In genomic region chr16:70612931-70613330, GRCh38 we compare ENCODE assay signal across 25 cellular contexts. TPM values are rescaled to one million over a fixed set of nuclear protein-coding genes. Genes with fewer than 3 reads are reported as not detected.
"Had no signal": no experiment of that assay in that cellular context is flagged by ENCODE, and none has a peak within 500 bp of the region (broad histone marks: within the 10 kb centered on the region; RNA-seq: fewer than 3 reads in every experiment).

No MANE protein-coding gene starts in this region.

- FAIRE-seq: keratinocyte had no signal

- H3K9me3 Mint-ChIP-seq: activated CD4-positive, alpha-beta memory T cell treated with anti-CD3 and anti-CD28 coated beads for 36 hours; activated naive CD8-positive, alpha-beta T cell treated with anti-CD3 and anti-CD28 coated beads, Interleukin-2, amount 50 U/mL, for 24 hours; activated T-cell treated with anti-CD3 and anti-CD28 coated beads, Interleukin-2, amount 50 U/mL, for 72 hours; dendritic cell treated with granulocyte-macrophage colony-stimulating factor and Interleukin-4, amounts not matched to agents 40 ng/mL and 50 ng/mL, for 4 days; memory B cell; natural killer cell treated with Interleukin-12 subunit alpha and Interleukin-12 subunit beta and Interleukin-15 and Interleukin-18, amount 100 ng/mL, for 72 hours had no signal

- H3K36me3 ChIP-seq: cardiac muscle cell, ovary, upper lobe of right lung had no signal

- H3K27ac ChIP-seq: body of pancreas, cardiac muscle cell, foreskin keratinocyte, ovary, upper lobe of right lung had no signal

- H3K4me1 ChIP-seq: foreskin keratinocyte, upper lobe of right lung had no signal

- DNase-seq: activated CD4-positive, alpha-beta memory T cell treated with anti-CD3 and anti-CD28 coated beads for 36 hours; activated CD4-positive, alpha-beta T cell treated with anti-CD3 and anti-CD28 coated beads for 48 hours; activated CD4-positive, CD25-positive, alpha-beta regulatory T cell; activated effector memory CD4-positive, alpha-beta T cell treated with Interleukin-2 at 50 U/mL for 16 hours; activated naive CD4-positive, alpha-beta T cell treated with anti-CD3 and anti-CD28 coated beads, Interleukin-2, amount 50 U/mL, for 16 hours; activated naive CD8-positive, alpha-beta T cell treated with anti-CD3 and anti-CD28 coated beads, Interleukin-2, amount 50 U/mL, for 24 hours; activated T-cell treated with anti-CD3 and anti-CD28 coated beads, Interleukin-2, amount 50 U/mL, for 72 hours; anterior cingulate cortex; body of pancreas; effector CD4-positive, alpha-beta T cell; erythroblast; foreskin keratinocyte; left colon; ovary; right cardiac atrium; stimulated activated CD4-positive, alpha-beta T cell treated with anti-CD3 and anti-CD28 coated beads, Interleukin-12 subunit alpha, Interleukin-12 subunit beta, amount 100 ng/mL, for 4 hours; stimulated activated CD4-positive, alpha-beta T cell treated with anti-CD3 and anti-CD28 coated beads, Interleukin-4, amount 100 ng/mL, for 4 hours; stimulated activated naive CD8-positive, alpha-beta T cell treated with anti-CD3 and anti-CD28 coated beads, Interleukin-15, Interleukin-2, amounts not matched to agents 100 U/mL and 50 U/mL, for 24 hours; T-helper 9 cell; upper lobe of right lung had no signal

- H3K9me3 ChIP-seq: body of pancreas, ovary, upper lobe of right lung had no signal

- H3K4me1 Mint-ChIP-seq: activated naive CD8-positive, alpha-beta T cell treated with anti-CD3 and anti-CD28 coated beads, Interleukin-2, amount 50 U/mL, for 24 hours; memory B cell had no signal

- H3K27ac Mint-ChIP-seq: activated CD4-positive, alpha-beta memory T cell treated with anti-CD3 and anti-CD28 coated beads for 36 hours; activated naive CD8-positive, alpha-beta T cell treated with anti-CD3 and anti-CD28 coated beads, Interleukin-2, amount 50 U/mL, for 24 hours; activated T-cell treated with anti-CD3 and anti-CD28 coated beads, Interleukin-2, amount 50 U/mL, for 72 hours; dendritic cell treated with granulocyte-macrophage colony-stimulating factor and Interleukin-4, amounts not matched to agents 40 ng/mL and 50 ng/mL, for 4 days; memory B cell; natural killer cell treated with Interleukin-12 subunit alpha and Interleukin-12 subunit beta and Interleukin-15 and Interleukin-18, amount 100 ng/mL, for 72 hours had no signal

- H3K4me3 Mint-ChIP-seq: activated CD4-positive, alpha-beta memory T cell treated with anti-CD3 and anti-CD28 coated beads for 36 hours; activated naive CD8-positive, alpha-beta T cell treated with anti-CD3 and anti-CD28 coated beads, Interleukin-2, amount 50 U/mL, for 24 hours; activated T-cell treated with anti-CD3 and anti-CD28 coated beads, Interleukin-2, amount 50 U/mL, for 72 hours; dendritic cell treated with granulocyte-macrophage colony-stimulating factor and Interleukin-4, amounts not matched to agents 40 ng/mL and 50 ng/mL, for 4 days; memory B cell; natural killer cell treated with Interleukin-12 subunit alpha and Interleukin-12 subunit beta and Interleukin-15 and Interleukin-18, amount 100 ng/mL, for 72 hours had no signal

- H3K4me3 ChIP-seq: body of pancreas, cardiac muscle cell, ovary, upper lobe of right lung had no signal

- H3K27me3 ChIP-seq: body of pancreas, cardiac muscle cell, ovary, upper lobe of right lung had no signal

- H3K27me3 Mint-ChIP-seq: activated CD4-positive, alpha-beta memory T cell treated with anti-CD3 and anti-CD28 coated beads for 36 hours; activated naive CD8-positive, alpha-beta T cell treated with anti-CD3 and anti-CD28 coated beads, Interleukin-2, amount 50 U/mL, for 24 hours; dendritic cell treated with granulocyte-macrophage colony-stimulating factor and Interleukin-4, amounts not matched to agents 40 ng/mL and 50 ng/mL, for 4 days; natural killer cell treated with Interleukin-12 subunit alpha and Interleukin-12 subunit beta and Interleukin-15 and Interleukin-18, amount 100 ng/mL, for 72 hours had no signal

- ATAC-seq: activated naive CD8-positive, alpha-beta T cell treated with anti-CD3 and anti-CD28 coated beads, Interleukin-2, amount 50 U/mL, for 24 hours; activated T-cell treated with anti-CD3 and anti-CD28 coated beads, Interleukin-2, amount 50 U/mL, for 72 hours; body of pancreas; foreskin keratinocyte; left colon; natural killer cell treated with Interleukin-12 subunit alpha and Interleukin-12 subunit beta and Interleukin-15 and Interleukin-18, amount 100 ng/mL, for 72 hours; right cardiac atrium; stimulated activated naive CD8-positive, alpha-beta T cell treated with anti-CD3 and anti-CD28 coated beads, Interleukin-15, Interleukin-2, amounts not matched to agents 100 U/mL and 50 U/mL, for 24 hours; upper lobe of right lung had no signal

- H3K36me3 Mint-ChIP-seq: activated CD4-positive, alpha-beta memory T cell treated with anti-CD3 and anti-CD28 coated beads for 36 hours; memory B cell; natural killer cell treated with Interleukin-12 subunit alpha and Interleukin-12 subunit beta and Interleukin-15 and Interleukin-18, amount 100 ng/mL, for 72 hours had no signal

RNA-seq across cellular contexts. Expression of gene IL34, which starts 33.4 kb away (rescaled TPM):
- total RNA-seq: activated CD4-positive, alpha-beta memory T cell treated with anti-CD3 and anti-CD28 coated beads for 36 hours; cardiac muscle cell had no signal
- polyA plus RNA-seq: cardiac muscle cell had no signal
